ENCODE assay signal across 25 cellular contexts in genomic region chr10:50063100-50063499, GRCh38. TPM values are rescaled to one million over a fixed set of nuclear protein-coding genes. Genes with fewer than 3 reads are reported as not detected.
DNase-seq lines count a peak whose midpoint lies in the region; ATAC-seq, FAIRE-seq and TF ChIP-seq lines count a peak whose summit lies in the region.
"Had no signal": no experiment of that assay in that cellular context is flagged by ENCODE, and none has a peak within 500 bp of the region (broad histone marks: within the 10 kb centered on the region; RNA-seq: fewer than 3 reads in every experiment).

No MANE protein-coding gene starts in this region.

- H3K4me3 ChIP-seq in SK-N-SH (ENCODE audit: low read depth in 2 of 2, low read length in 1 of 2) = no peak overlapping the region
- H3K4me3 ChIP-seq in astrocyte (ENCODE audit: insufficient read depth, low read depth, low read length) = no peak overlapping the region
- H3K4me3 ChIP-seq: BLaER1, breast epithelium, psoas muscle, SJCRH30, spleen had no signal

- H3K79me2 ChIP-seq in SK-N-SH (ENCODE audit: insufficient read depth) = no peaks in the 10 kb centered on the region
- no peaks in the 10 kb centered on the region for H3K79me2 ChIP-seq in astrocyte (ENCODE audit: insufficient read depth, low read length)

- no peaks in the 10 kb centered on the region for H3K36me3 Mint-ChIP-seq in astrocyte (ENCODE audit: low read depth, unreplicated experiment)

- peaks cover 31% of the 10 kb centered on the region for H3K27me3 Mint-ChIP-seq in astrocyte (ENCODE audit: low read depth, unreplicated experiment)
- H3K27me3 Mint-ChIP-seq: activated CD4-positive, alpha-beta memory T cell treated with anti-CD3 and anti-CD28 coated beads, Interleukin-2, amount 10 ng/mL, durations not matched to agents 7 days and 5 days; activated T-cell treated with anti-CD3 and anti-CD28 coated beads, Interleukin-2, amount 50 U/mL, for 24 hours had no signal

- H3K9me3 Mint-ChIP-seq in astrocyte (ENCODE audit: unreplicated experiment) = no peaks in the 10 kb centered on the region
- H3K9me3 Mint-ChIP-seq: activated CD4-positive, alpha-beta memory T cell treated with anti-CD3 and anti-CD28 coated beads, Interleukin-2, amount 10 ng/mL, durations not matched to agents 7 days and 5 days; activated T-cell treated with anti-CD3 and anti-CD28 coated beads, Interleukin-2, amount 50 U/mL, for 24 hours; nephron had no signal

- no peaks in the 10 kb centered on the region for H3K9me2 ChIP-seq in SK-N-SH

- no peak for ATAC-seq in SK-N-SH treated with all-trans-retinoic acid at 6 μM for 48 hours
- no peak for ATAC-seq in HG03565 (IDR thresholded peaks at IDR 0.05; ENCODE audit: unreplicated experiment)
- ATAC-seq in GM21737 (IDR thresholded peaks at IDR 0.05; ENCODE audit: unreplicated experiment) = no peak
- ATAC-seq: psoas muscle had no signal

- TF ChIP-seq CTCF in SK-N-SH (IDR thresholded peaks at IDR 0.05) = 0 out of 2 replicates have a peak, but pooled peaks have one; percentile 17
- no peak for TF ChIP-seq CTCF in astrocyte (IDR thresholded peaks at IDR 0.05; ENCODE audit: insufficient read depth, low read depth, low read length)

- H2AFZ ChIP-seq in SK-N-SH (ENCODE audit: low read depth) (no peak overlapping the region), astrocyte (ENCODE audit: low read depth, low read length) (no peak overlapping the region)

- TF ChIP-seq RAD21 in SK-N-SH (IDR thresholded peaks at IDR 0.05; ENCODE audit: low read length) = no peak

- FAIRE-seq in astrocyte (lab: Jason Lieb, UNC) = no peak
- FAIRE-seq: A204.1, D721Med, frontal cortex had no signal

- no peaks in the 10 kb centered on the region for H3K4me1 ChIP-seq in SK-N-SH (ENCODE audit: control insufficient read depth in 1 of 2, insufficient read depth in 2 of 2, low read depth in 1 of 2, low read length in 1 of 2)
- peaks cover 6% of the 10 kb centered on the region for H3K4me1 ChIP-seq in astrocyte (ENCODE audit: insufficient read depth, low read length)
- H3K4me1 ChIP-seq: breast epithelium, SJCRH30 had no signal

- H3K9ac ChIP-seq in SK-N-SH = no peak overlapping the region
- no peak overlapping the region for H3K9ac ChIP-seq in astrocyte (ENCODE audit: low read length)
- H3K9ac ChIP-seq: BLaER1 had no signal

- TF ChIP-seq EP300 in SK-N-SH (IDR thresholded peaks at IDR 0.05; ENCODE audit: borderline replicate concordance in 1 of 2, low read depth in 1 of 2, low read length in 1 of 2) = no peak

- H3K27ac ChIP-seq in SK-N-SH (ENCODE audit: low read depth in 2 of 2, low read length in 1 of 2) (no peak overlapping the region), astrocyte (ENCODE audit: low read depth, low read length) (no peak overlapping the region)
- H3K27ac ChIP-seq: BLaER1, breast epithelium, epithelial cell of prostate, psoas muscle, SJCRH30, spleen, WERI-Rb-1 had no signal

- peak; percentile 62 for DNase-seq in SK-N-SH
- peak; percentile 6 for DNase-seq in ELF-1 (ENCODE audit: low read depth, low spot score)
- DNase-seq in astrocyte (ENCODE audit: low read depth) = peak; percentile 6
- peak; percentile 10 for DNase-seq in iPS-NIHi7 (ENCODE audit: extremely low spot score)
- no peak for DNase-seq in nucleus accumbens (lab: John Stamatoyannopoulos, UW)
- DNase-seq: activated CD4-positive, alpha-beta memory T cell treated with anti-CD3 and anti-CD28 coated beads, Interleukin-2, amount 10 ng/mL, durations not matched to agents 7 days and 5 days; activated T-cell treated with anti-CD3 and anti-CD28 coated beads, Interleukin-2, amount 50 U/mL, for 24 hours; GDM1; NCI-H1436; NCI-H2171 treated with DMSO at 0.1 percent for 48 hours; NCI-H69; psoas muscle; SJCRH30; spleen; WERI-Rb-1 had no signal

- H3K27ac Mint-ChIP-seq in astrocyte (ENCODE audit: unreplicated experiment) = no peak overlapping the region
- H3K27ac Mint-ChIP-seq: activated CD4-positive, alpha-beta memory T cell treated with anti-CD3 and anti-CD28 coated beads, Interleukin-2, amount 10 ng/mL, durations not matched to agents 7 days and 5 days; activated T-cell treated with anti-CD3 and anti-CD28 coated beads, Interleukin-2, amount 50 U/mL, for 24 hours; nephron had no signal

- CTCF ChIA-PET in SK-N-SH (lab: Yijun Ruan, JAX) = no interaction called here

- H3K4me2 ChIP-seq in SK-N-SH (no peak overlapping the region), astrocyte (ENCODE audit: low read length) (no peak overlapping the region)
- H3K4me2 ChIP-seq: BLaER1 had no signal

- H3K27me3 ChIP-seq in SK-N-SH (ENCODE audit: insufficient read depth) = no peaks in the 10 kb centered on the region
- H3K27me3 ChIP-seq in astrocyte (ENCODE audit: insufficient read depth, low read length) = peaks cover 1% of the 10 kb centered on the region
- H3K27me3 ChIP-seq: BLaER1, breast epithelium, SJCRH30, spleen had no signal

- peaks cover 3% of the 10 kb centered on the region for H3K4me1 Mint-ChIP-seq in astrocyte (ENCODE audit: low read depth, unreplicated experiment)
- H3K4me1 Mint-ChIP-seq: nephron had no signal

- no peaks in the 10 kb centered on the region for H4K20me1 ChIP-seq in SK-N-SH (ENCODE audit: insufficient read depth)
- H4K20me1 ChIP-seq in astrocyte (ENCODE audit: insufficient read depth, low read length) = no peaks in the 10 kb centered on the region
- H4K20me1 ChIP-seq: BLaER1 had no signal

- no peaks in the 10 kb centered on the region for H3K36me3 ChIP-seq in SK-N-SH (replicated peaks in 1 of 2; ENCODE audit: control insufficient read depth in 1 of 2, insufficient read depth in 2 of 2, low read length in 1 of 2)
- H3K36me3 ChIP-seq in astrocyte (ENCODE audit: insufficient read depth, low read length) = no peaks in the 10 kb centered on the region
- H3K36me3 ChIP-seq: BLaER1, breast epithelium, SJCRH30, spleen, WERI-Rb-1 had no signal

- POLR2A ChIA-PET in SK-N-SH (lab: Yijun Ruan, JAX) = no interaction called here

- no peaks in the 10 kb centered on the region for H3F3A ChIP-seq in SK-N-SH (replicated peaks; ENCODE audit: insufficient read depth)

- H3K9me3 ChIP-seq in SK-N-SH = no peaks in the 10 kb centered on the region
- H3K9me3 ChIP-seq in astrocyte (ENCODE audit: insufficient read depth, low read depth, low read length) = no peaks in the 10 kb centered on the region
- H3K9me3 ChIP-seq: BLaER1, breast epithelium, psoas muscle, SJCRH30, spleen had no signal

- 27% methylated on average over 8 of the region's 8 CpGs for WGBS in SK-N-SH (ENCODE audit: low lambda C conversion rate)

- H3K4me3 Mint-ChIP-seq in astrocyte (ENCODE audit: unreplicated experiment) = no peak overlapping the region
- H3K4me3 Mint-ChIP-seq: activated CD4-positive, alpha-beta memory T cell treated with anti-CD3 and anti-CD28 coated beads, Interleukin-2, amount 10 ng/mL, durations not matched to agents 7 days and 5 days; activated T-cell treated with anti-CD3 and anti-CD28 coated beads, Interleukin-2, amount 50 U/mL, for 24 hours; nephron had no signal

TF ChIP-seq in SK-N-SH, 30 proteins besides CTCF, POLR2A, EP300 and RAD21 (continues in another document):
- TF ChIP-seq FOXM1 (IDR thresholded peaks at IDR 0.05; ENCODE audit: low read depth) (no peak), ELF1 (IDR thresholded peaks at IDR 0.05) (no peak), JUND (IDR thresholded peaks at IDR 0.05) (no peak), TEAD4 (IDR thresholded peaks at IDR 0.05; ENCODE audit: borderline replicate concordance, insufficient read depth) (no peak), RXRA (IDR thresholded peaks at IDR 0.05; ENCODE audit: borderline replicate concordance, low read depth) (no peak), IRF3 (IDR thresholded peaks at IDR 0.05; ENCODE audit: low read depth, low read length) (no peak), RFX5 (IDR thresholded peaks at IDR 0.05; ENCODE audit: low read length) (no peak), NFIC (IDR thresholded peaks at IDR 0.05; ENCODE audit: borderline replicate concordance) (no peak), MEF2A (IDR thresholded peaks at IDR 0.05; ENCODE audit: borderline replicate concordance, low read depth) (no peak), CHD2 (IDR thresholded peaks at IDR 0.05; ENCODE audit: low read length, partially characterized antibody) (no peak), POLR2AphosphoS5 (IDR thresholded peaks at IDR 0.05; ENCODE audit: low read depth, low read length) (no peak)

TF ChIP-seq in SK-N-SH treated with all-trans-retinoic acid at 6 μM for 48 hours, 23 proteins besides CTCF, POLR2A, EP300 and RAD21:
- TF ChIP-seq ZNF8 (CRISPR knock-in tag; IDR thresholded peaks at IDR 0.05) = no peak
- no peak for TF ChIP-seq PPARA (CRISPR knock-in tag; IDR thresholded peaks at IDR 0.05; ENCODE audit: borderline replicate concordance)
- TF ChIP-seq, protein P1, sequence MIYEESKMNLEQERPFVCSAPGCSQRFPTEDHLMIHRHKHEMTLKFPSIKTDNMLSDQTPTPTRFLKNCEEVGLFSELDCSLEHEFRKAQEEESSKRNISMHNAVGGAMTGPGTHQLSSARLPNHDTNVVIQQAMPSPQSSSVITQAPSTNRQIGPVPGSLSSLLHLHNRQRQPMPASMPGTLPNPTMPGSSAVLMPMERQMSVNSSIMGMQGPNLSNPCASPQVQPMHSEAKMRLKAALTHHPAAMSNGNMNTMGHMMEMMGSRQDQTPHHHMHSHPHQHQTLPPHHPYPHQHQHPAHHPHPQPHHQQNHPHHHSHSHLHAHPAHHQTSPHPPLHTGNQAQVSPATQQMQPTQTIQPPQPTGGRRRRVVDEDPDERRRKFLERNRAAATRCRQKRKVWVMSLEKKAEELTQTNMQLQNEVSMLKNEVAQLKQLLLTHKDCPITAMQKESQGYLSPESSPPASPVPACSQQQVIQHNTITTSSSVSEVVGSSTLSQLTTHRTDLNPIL (CRISPR knock-in tag; IDR thresholded peaks at IDR 0.05; ENCODE audit: low read depth) = no peak
- TF ChIP-seq ZC3H10 (CRISPR knock-in tag; IDR thresholded peaks at IDR 0.05) = no peak
- TF ChIP-seq ZNF565 (CRISPR knock-in tag; conservative IDR thresholded peaks at IDR 0.05; ENCODE audit: low read depth) = no peak
- no peak for TF ChIP-seq GLIS3 (CRISPR knock-in tag; IDR thresholded peaks at IDR 0.05)
- TF ChIP-seq ESRRG (CRISPR knock-in tag; IDR thresholded peaks at IDR 0.05) = no peak
- no peak for TF ChIP-seq ZFP3 (CRISPR knock-in tag; IDR thresholded peaks at IDR 0.05)
- TF ChIP-seq OSR1 (CRISPR knock-in tag; IDR thresholded peaks at IDR 0.05) = no peak

RNA-seq across cellular contexts. Expression of gene WASHC2A, which starts 4.7 kb away (rescaled TPM):
- 16.9 and 24.0 TPM in 2 replicates for polyA plus RNA-seq in SK-N-SH (2012; rRNA removed)
- 17.9 and 18.4 TPM in 2 replicates for polyA plus RNA-seq in SK-N-SH (2012; cell fraction: cytosol; rRNA removed)
- polyA plus RNA-seq in SK-N-SH (2012; cell fraction: nucleus; rRNA removed) = 30.8 and 48.6 TPM in 2 replicates
- total RNA-seq in astrocyte = 40.7 and 41.2 TPM in 2 replicates

Comparison
In these comparisons a context has a peak if more than half of its experiments do, and no peak if none do; other contexts are left out.
1. DNase-seq: peak in SK-N-SH (single experiment), ELF-1 (single experiment), astrocyte (single experiment) and iPS-NIHi7 (single experiment); none in nucleus accumbens (0 of 56).